ENCODE assay signal across 1 cellular context in genomic region chr20:1187605-1188171, GRCh38.
TF ChIP-seq lines count a peak whose summit lies in the region.

No MANE protein-coding gene starts in this region.

TF ChIP-seq in K562, 482 proteins besides CTCF, POLR2A, EP300 and RAD21 (continued from another document and continues in another):
- no peak for TF ChIP-seq RERE (CRISPR knock-in tag; IDR thresholded peaks at IDR 0.05; ENCODE audit: borderline replicate concordance)
- TF ChIP-seq BRCA1 (IDR thresholded peaks at IDR 0.05), result no peak
- TF ChIP-seq BRCA1 (CRISPR knock-in tag; IDR thresholded peaks at IDR 0.05), result no peak
- TF ChIP-seq TSHZ1 (CRISPR knock-in tag; IDR thresholded peaks at IDR 0.05), result no peak
- no peak for TF ChIP-seq KDM5B (IDR thresholded peaks at IDR 0.05; ENCODE audit: insufficient replicate concordance, low read depth, low read length)
- peak; percentile 11; the same call in 1 of the 2 replicates for TF ChIP-seq CREB1 (IDR thresholded peaks at IDR 0.05)
- no peak for TF ChIP-seq CREB1 (CRISPR knock-in tag; IDR thresholded peaks at IDR 0.05)
- no peak for TF ChIP-seq TARDBP (IDR thresholded peaks at IDR 0.05)
- TF ChIP-seq ZNF324 (CRISPR knock-in tag; IDR thresholded peaks at IDR 0.05), result no peak
- no peak for TF ChIP-seq NUFIP1 (IDR thresholded peaks at IDR 0.05; ENCODE audit: partially characterized antibody)
- no peak for TF ChIP-seq GTF3C2 (IDR thresholded peaks at IDR 0.05; ENCODE audit: borderline replicate concordance, extremely low read depth, insufficient read length)
- TF ChIP-seq RNF219 (CRISPR knock-in tag; IDR thresholded peaks at IDR 0.05), result no peak
- TF ChIP-seq NONO (IDR thresholded peaks at IDR 0.05; ENCODE audit: low read depth in 2 of 2, low read length in 1 of 2), result no peak
- peak in 1 of 2 experiments; percentile 75; a peak in 3 of 4 replicates for TF ChIP-seq TBL1XR1 (IDR thresholded peaks at IDR 0.05; ENCODE audit: low read length in 2 of 2)
- no peak; a peak in 1 of 4 replicates for TF ChIP-seq ZMIZ1 (IDR thresholded peaks at IDR 0.05; ENCODE audit: low read depth in 2 of 2, low read length in 2 of 2)
- no peak for TF ChIP-seq OTX1 (CRISPR knock-in tag; IDR thresholded peaks at IDR 0.05)
- no peak for TF ChIP-seq CAMTA2 (CRISPR knock-in tag; conservative IDR thresholded peaks at IDR 0.05)
- no peak for TF ChIP-seq ZNF778 (CRISPR knock-in tag; IDR thresholded peaks at IDR 0.05)
- TF ChIP-seq SREBF1 (IDR thresholded peaks at IDR 0.05; ENCODE audit: borderline replicate concordance, low read depth, low read length), result no peak
- no peak for TF ChIP-seq FOS (IDR thresholded peaks at IDR 0.05; ENCODE audit: extremely low read depth, insufficient read length)
- TF ChIP-seq ZHX1 (conservative IDR thresholded peaks at IDR 0.05; ENCODE audit: low read length), result no peak
- TF ChIP-seq POLR2G (IDR thresholded peaks at IDR 0.05; ENCODE audit: low read depth, low read length), result no peak
- no peak for TF ChIP-seq ZBTB17 (CRISPR knock-in tag; IDR thresholded peaks at IDR 0.05)
- peak in 1 of 3 experiments; percentile 62 for TF ChIP-seq YY1 (IDR thresholded peaks at IDR 0.05; ENCODE audit: borderline replicate concordance in 1 of 3, control insufficient read depth in 1 of 3, extremely low read depth in 1 of 3, insufficient read depth in 3 of 3, insufficient read length in 1 of 3, insufficient replicate concordance in 2 of 3, low read depth in 1 of 3, low read length in 2 of 3)
- no peak for TF ChIP-seq ELK1 (CRISPR knock-in tag; IDR thresholded peaks at IDR 0.05)
- no peak for TF ChIP-seq BDP1 (IDR thresholded peaks at IDR 0.05; ENCODE audit: insufficient read depth, insufficient read length)
- no peak for TF ChIP-seq SNAPC5 (CRISPR knock-in tag; IDR thresholded peaks at IDR 0.05)
- TF ChIP-seq MXI1 (IDR thresholded peaks at IDR 0.05; ENCODE audit: low read depth, low read length), result peak; percentile 75
- TF ChIP-seq XRCC4 (IDR thresholded peaks at IDR 0.05; ENCODE audit: extremely low read depth, insufficient read depth, insufficient read length), result no peak
- TF ChIP-seq NFRKB (IDR thresholded peaks at IDR 0.05; ENCODE audit: low read depth), result no peak
- TF ChIP-seq ZFX (CRISPR knock-in tag; IDR thresholded peaks at IDR 0.05), result no peak; the same call in 1 of the 2 replicates
- no peak for TF ChIP-seq KAT2B (IDR thresholded peaks at IDR 0.05; ENCODE audit: low read depth, low read length)
- peak; percentile 37; the same call in 1 of the 2 replicates for TF ChIP-seq JUND (IDR thresholded peaks at IDR 0.05; ENCODE audit: borderline replicate concordance, low read depth, low read length)
- peak; percentile 60; the same call in 1 of the 3 replicates for TF ChIP-seq JUND (tag; IDR thresholded peaks at IDR 0.05; ENCODE audit: borderline replicate concordance, low read depth, low read length)
- TF ChIP-seq NR1H2 (CRISPR knock-in tag; IDR thresholded peaks at IDR 0.05), result no peak
